In the genomic region with DNA sequence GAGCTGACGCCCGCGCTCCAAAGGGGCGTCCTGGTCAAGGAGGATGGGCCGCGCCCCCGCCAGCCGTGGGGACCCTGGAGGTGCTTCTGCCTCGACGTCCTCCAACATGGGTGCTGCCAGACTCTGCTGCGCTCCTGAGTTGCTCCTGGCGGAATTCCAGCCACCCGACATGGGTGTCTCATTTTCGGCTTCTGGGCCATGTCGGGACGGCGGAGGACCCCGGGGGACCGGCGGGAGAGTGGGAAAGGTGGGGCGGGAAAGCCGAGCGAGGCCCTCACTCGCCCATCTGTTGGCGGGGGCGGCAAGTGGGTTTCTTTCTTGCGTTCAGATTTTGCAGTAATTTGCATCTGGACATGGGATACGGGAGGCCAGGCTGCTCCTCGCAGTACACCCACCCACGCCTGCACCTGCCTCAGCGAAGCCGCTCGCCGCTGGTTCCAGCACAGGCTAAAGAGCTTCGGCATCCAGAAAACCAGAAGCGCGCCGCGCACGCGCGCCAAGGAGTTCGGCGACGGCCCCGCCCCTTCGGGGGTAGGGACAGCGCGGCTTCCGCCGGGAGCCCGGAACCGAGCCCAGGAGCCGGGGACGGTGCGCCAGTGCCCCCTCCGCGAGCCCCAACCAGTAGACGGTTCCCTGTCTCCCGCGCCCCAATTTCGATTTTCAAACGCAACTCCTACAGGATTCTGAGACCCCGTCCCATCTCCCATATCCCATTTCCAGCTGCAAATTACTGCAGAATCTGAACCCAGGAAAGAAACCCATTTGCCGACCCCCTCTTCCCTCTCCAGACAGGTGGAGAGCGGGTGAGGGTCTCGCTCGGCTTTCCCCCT, we compare ENCODE assay signal across 8 cellular contexts. TPM values are rescaled to one million over a fixed set of nuclear protein-coding genes. Genes with fewer than 3 reads are reported as not detected.
DNase-seq lines count a peak whose midpoint lies in the region; ATAC-seq and TF ChIP-seq lines count a peak whose summit lies in the region.

A gene (plus strand): TSS at position 563 of the 830 bp plus-strand sequence. CDS start 320 bp downstream, outside the sequence.

- CTCF ChIA-PET in activated CD4-positive, alpha-beta memory T cell treated with anti-CD3 and anti-CD28 coated beads, Interleukin-2, amount 10 ng/mL, durations not matched to agents 7 days and 5 days (lab: Charles Lee) = interaction anchor here (1.0 to 9.0 kb wide), 7 partner anchors 21 to 148 kb away, joined by 3 to 158 read pairs (median 15); a partner anchor contains a TSS

- TF ChIP-seq CTCF in C4-2B (conservative IDR thresholded peaks at IDR 0.05) = no peak

- H3K4me3 Mint-ChIP-seq in activated CD4-positive, alpha-beta memory T cell treated with anti-CD3 and anti-CD28 coated beads, Interleukin-2, amount 10 ng/mL, durations not matched to agents 7 days and 5 days = peak within 1 kb of the TSS; percentile 84

- no peaks in the 10 kb centered on the region for H3K9me3 ChIP-seq in ectodermal cell (ENCODE audit: control insufficient read depth, low read length)

- H3K9me3 Mint-ChIP-seq in activated CD4-positive, alpha-beta memory T cell treated with anti-CD3 and anti-CD28 coated beads, Interleukin-2, amount 10 ng/mL, durations not matched to agents 7 days and 5 days = no peaks in the 10 kb centered on the region

- peak within 1 kb of the TSS; percentile 72 for H3K4me3 ChIP-seq in ectodermal cell (ENCODE audit: insufficient read depth, low read depth, low read length)

- H3K27ac Mint-ChIP-seq in activated CD4-positive, alpha-beta memory T cell treated with anti-CD3 and anti-CD28 coated beads, Interleukin-2, amount 10 ng/mL, durations not matched to agents 7 days and 5 days = peak within 1 kb of the TSS; percentile 79

- H3K36me3 Mint-ChIP-seq in activated CD4-positive, alpha-beta memory T cell treated with anti-CD3 and anti-CD28 coated beads, Interleukin-2, amount 10 ng/mL, durations not matched to agents 7 days and 5 days (ENCODE audit: low read depth) = peaks cover 18% of the 10 kb centered on the region

- POLR2A ChIA-PET in activated CD4-positive, alpha-beta memory T cell treated with anti-CD3 and anti-CD28 coated beads, Interleukin-2, amount 10 ng/mL, durations not matched to agents 7 days and 5 days (lab: Charles Lee) = interaction anchor here (0.7 to 2.9 kb wide), 24 partner anchors 8 to 180 kb away, joined by 3 to 11 read pairs (median 3); a partner anchor contains a TSS

- peaks cover 10% of the 10 kb centered on the region for H3K27me3 ChIP-seq in ectodermal cell (ENCODE audit: control insufficient read depth, insufficient read depth, low read length, poor library complexity, severe bottlenecking)

- peaks cover 9% of the 10 kb centered on the region for H3K4me1 ChIP-seq in ectodermal cell (ENCODE audit: control insufficient read depth, insufficient read depth, low read length)

- H3K27me3 Mint-ChIP-seq in activated CD4-positive, alpha-beta memory T cell treated with anti-CD3 and anti-CD28 coated beads, Interleukin-2, amount 10 ng/mL, durations not matched to agents 7 days and 5 days = no peaks in the 10 kb centered on the region

- DNase-seq in HK-2 (ENCODE audit: unreplicated experiment) (peak; percentile 87), NCI-H774 (lab: John Stamatoyannopoulos, UW) (peak; percentile 95), medulla oblongata (ENCODE audit: extremely low spot score) (peak; percentile 85)
- peak; percentile 92 for DNase-seq in activated CD4-positive, alpha-beta memory T cell treated with anti-CD3 and anti-CD28 coated beads, Interleukin-2, amount 10 ng/mL, durations not matched to agents 7 days and 5 days
- DNase-seq in stimulated activated CD4-positive, alpha-beta T cell treated with anti-CD3 and anti-CD28 coated beads, TNF-alpha, amount 100 ng/mL, for 48 hours (ENCODE audit: low read depth in 3 of 3) = peak; percentile 84 to 89 (median 87)

- H3K27ac ChIP-seq in C4-2B (peak within 1 kb of the TSS; percentile 82), ectodermal cell (ENCODE audit: insufficient read depth, low read depth, low read length, poor library complexity, severe bottlenecking) (no peak within 1 kb of the TSS)

- 1% methylated on average over 68 of the region's 68 CpGs for WGBS in ectodermal cell, 2 experiments

- peaks cover 41% of the 10 kb centered on the region for H3K4me1 Mint-ChIP-seq in activated CD4-positive, alpha-beta memory T cell treated with anti-CD3 and anti-CD28 coated beads, Interleukin-2, amount 10 ng/mL, durations not matched to agents 7 days and 5 days

- H3K36me3 ChIP-seq in ectodermal cell (ENCODE audit: control insufficient read depth, insufficient read depth, low read length) = no peaks in the 10 kb centered on the region

- ATAC-seq in GM19395 (IDR thresholded peaks at IDR 0.05; ENCODE audit: unreplicated experiment) = peak; percentile 65

RNA-seq across cellular contexts. Expression of the gene that starts here (rescaled TPM):
- 10 to 100 TPM; 17.1 to 17.9 TPM for total RNA-seq in activated CD4-positive, alpha-beta memory T cell treated with anti-CD3 and anti-CD28 coated beads, Interleukin-2, amount 10 ng/mL, durations not matched to agents 7 days and 5 days
- 18.0 TPM for polyA plus RNA-seq in ectodermal cell (2013, experiment 1 of 4)
- 18.4 TPM for polyA plus RNA-seq in ectodermal cell (2013, experiment 2 of 4)
- 14.3 TPM for polyA plus RNA-seq in ectodermal cell (2013, experiment 3 of 4)
- 14.3 TPM for polyA plus RNA-seq in ectodermal cell (2013, experiment 4 of 4)
